1 cellular context compared by ENCODE assay signal in the genomic region with DNA sequence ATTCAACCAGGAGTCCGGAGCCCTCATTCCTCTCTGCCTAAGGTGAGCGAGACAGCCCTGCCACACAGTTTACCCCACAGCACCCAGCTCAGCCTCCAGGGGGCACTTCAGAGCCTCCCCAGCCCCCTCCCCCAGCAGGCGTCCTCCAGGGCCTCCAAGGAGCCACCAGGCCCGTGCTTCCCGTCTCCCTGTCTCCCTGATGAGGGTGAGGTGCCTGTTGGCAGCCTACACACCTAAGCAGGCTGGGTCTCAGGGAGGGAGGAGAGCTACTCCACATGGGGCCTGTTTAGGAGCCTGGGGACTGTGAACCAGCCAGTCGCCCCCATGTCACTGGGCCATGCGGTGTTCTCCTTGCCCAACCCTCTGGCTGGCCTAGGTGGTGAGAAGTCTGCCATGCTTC.
TF ChIP-seq lines count a peak whose summit lies in the region.

No MANE protein-coding gene starts in this region.

TF ChIP-seq in HepG2, 621 proteins besides CTCF, POLR2A, EP300 and RAD21:
- TF ChIP-seq ZNF234 (CRISPR knock-in tag; conservative IDR thresholded peaks at IDR 0.05) (no peak), ZNF441 (CRISPR knock-in tag; IDR thresholded peaks at IDR 0.05; ENCODE audit: borderline replicate concordance) (no peak), KLF6 (CRISPR knock-in tag; IDR thresholded peaks at IDR 0.05) (no peak), ELF1 (CRISPR knock-in tag; IDR thresholded peaks at IDR 0.05) (no peak), ZBTB42 (CRISPR knock-in tag; IDR thresholded peaks at IDR 0.05) (no peak)
- TF ChIP-seq, protein P1, sequence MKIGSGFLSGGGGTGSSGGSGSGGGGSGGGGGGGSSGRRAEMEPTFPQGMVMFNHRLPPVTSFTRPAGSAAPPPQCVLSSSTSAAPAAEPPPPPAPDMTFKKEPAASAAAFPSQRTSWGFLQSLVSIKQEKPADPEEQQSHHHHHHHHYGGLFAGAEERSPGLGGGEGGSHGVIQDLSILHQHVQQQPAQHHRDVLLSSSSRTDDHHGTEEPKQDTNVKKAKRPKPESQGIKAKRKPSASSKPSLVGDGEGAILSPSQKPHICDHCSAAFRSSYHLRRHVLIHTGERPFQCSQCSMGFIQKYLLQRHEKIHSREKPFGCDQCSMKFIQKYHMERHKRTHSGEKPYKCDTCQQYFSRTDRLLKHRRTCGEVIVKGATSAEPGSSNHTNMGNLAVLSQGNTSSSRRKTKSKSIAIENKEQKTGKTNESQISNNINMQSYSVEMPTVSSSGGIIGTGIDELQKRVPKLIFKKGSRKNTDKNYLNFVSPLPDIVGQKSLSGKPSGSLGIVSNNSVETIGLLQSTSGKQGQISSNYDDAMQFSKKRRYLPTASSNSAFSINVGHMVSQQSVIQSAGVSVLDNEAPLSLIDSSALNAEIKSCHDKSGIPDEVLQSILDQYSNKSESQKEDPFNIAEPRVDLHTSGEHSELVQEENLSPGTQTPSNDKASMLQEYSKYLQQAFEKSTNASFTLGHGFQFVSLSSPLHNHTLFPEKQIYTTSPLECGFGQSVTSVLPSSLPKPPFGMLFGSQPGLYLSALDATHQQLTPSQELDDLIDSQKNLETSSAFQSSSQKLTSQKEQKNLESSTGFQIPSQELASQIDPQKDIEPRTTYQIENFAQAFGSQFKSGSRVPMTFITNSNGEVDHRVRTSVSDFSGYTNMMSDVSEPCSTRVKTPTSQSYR (CRISPR knock-in tag; IDR thresholded peaks at IDR 0.05; ENCODE audit: borderline replicate concordance): peak; percentile 57; the same call in 1 of the 2 replicates
- TF ChIP-seq, protein P2, sequence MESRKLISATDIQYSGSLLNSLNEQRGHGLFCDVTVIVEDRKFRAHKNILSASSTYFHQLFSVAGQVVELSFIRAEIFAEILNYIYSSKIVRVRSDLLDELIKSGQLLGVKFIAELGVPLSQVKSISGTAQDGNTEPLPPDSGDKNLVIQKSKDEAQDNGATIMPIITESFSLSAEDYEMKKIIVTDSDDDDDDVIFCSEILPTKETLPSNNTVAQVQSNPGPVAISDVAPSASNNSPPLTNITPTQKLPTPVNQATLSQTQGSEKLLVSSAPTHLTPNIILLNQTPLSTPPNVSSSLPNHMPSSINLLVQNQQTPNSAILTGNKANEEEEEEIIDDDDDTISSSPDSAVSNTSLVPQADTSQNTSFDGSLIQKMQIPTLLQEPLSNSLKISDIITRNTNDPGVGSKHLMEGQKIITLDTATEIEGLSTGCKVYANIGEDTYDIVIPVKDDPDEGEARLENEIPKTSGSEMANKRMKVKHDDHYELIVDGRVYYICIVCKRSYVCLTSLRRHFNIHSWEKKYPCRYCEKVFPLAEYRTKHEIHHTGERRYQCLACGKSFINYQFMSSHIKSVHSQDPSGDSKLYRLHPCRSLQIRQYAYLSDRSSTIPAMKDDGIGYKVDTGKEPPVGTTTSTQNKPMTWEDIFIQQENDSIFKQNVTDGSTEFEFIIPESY (CRISPR knock-in tag; IDR thresholded peaks at IDR 0.05): 0 out of 2 replicates have a peak, but pooled peaks have one; percentile 20
- TF ChIP-seq, protein P3, sequence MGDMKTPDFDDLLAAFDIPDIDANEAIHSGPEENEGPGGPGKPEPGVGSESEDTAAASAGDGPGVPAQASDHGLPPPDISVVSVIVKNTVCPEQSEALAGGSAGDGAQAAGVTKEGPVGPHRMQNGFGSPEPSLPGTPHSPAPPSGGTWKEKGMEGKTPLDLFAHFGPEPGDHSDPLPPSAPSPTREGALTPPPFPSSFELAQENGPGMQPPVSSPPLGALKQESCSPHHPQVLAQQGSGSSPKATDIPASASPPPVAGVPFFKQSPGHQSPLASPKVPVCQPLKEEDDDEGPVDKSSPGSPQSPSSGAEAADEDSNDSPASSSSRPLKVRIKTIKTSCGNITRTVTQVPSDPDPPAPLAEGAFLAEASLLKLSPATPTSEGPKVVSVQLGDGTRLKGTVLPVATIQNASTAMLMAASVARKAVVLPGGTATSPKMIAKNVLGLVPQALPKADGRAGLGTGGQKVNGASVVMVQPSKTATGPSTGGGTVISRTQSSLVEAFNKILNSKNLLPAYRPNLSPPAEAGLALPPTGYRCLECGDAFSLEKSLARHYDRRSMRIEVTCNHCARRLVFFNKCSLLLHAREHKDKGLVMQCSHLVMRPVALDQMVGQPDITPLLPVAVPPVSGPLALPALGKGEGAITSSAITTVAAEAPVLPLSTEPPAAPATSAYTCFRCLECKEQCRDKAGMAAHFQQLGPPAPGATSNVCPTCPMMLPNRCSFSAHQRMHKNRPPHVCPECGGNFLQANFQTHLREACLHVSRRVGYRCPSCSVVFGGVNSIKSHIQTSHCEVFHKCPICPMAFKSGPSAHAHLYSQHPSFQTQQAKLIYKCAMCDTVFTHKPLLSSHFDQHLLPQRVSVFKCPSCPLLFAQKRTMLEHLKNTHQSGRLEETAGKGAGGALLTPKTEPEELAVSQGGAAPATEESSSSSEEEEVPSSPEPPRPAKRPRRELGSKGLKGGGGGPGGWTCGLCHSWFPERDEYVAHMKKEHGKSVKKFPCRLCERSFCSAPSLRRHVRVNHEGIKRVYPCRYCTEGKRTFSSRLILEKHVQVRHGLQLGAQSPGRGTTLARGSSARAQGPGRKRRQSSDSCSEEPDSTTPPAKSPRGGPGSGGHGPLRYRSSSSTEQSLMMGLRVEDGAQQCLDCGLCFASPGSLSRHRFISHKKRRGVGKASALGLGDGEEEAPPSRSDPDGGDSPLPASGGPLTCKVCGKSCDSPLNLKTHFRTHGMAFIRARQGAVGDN (CRISPR knock-in tag; IDR thresholded peaks at IDR 0.05): peak; percentile 37; the same call in 1 of the 2 replicates
